21 cellular contexts compared by ENCODE assay signal in the genomic region with DNA sequence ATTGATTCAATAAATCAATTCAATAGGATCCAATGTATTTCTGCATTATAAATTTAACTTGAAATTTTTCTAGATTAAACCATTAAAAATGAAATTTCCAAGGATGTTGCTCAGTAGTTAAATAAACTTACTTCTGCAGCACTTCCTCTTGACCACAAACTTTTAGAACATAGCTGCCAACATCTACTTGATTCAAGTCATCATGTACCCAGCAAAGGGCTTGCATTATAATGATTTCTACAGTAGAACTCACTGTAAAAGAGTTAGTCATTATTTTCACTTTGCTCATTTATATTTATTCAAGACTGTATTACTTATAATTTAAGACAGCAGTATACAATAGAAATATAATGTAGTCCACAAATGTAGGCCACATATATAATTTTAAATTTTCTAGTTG.
"Had no signal": no experiment of that assay in that cellular context is flagged by ENCODE, and none has a peak within 500 bp of the region (broad histone marks: within the 10 kb centered on the region; RNA-seq: fewer than 3 reads in every experiment).

No MANE protein-coding gene starts in this region.

- ATAC-seq: gastrocnemius medialis; left cardiac atrium; natural killer cell; stimulated activated naive B cell treated with anti-CD40 and anti-IgM and Interleukin-4, amounts not matched to agents 10 μg/mL and 1 μg/mL and 100 μg/mL, for 72 hours had no signal

- H3K36me3 ChIP-seq: breast epithelium, gastrocnemius medialis had no signal

- H3K4me3 ChIP-seq: breast epithelium, gastrocnemius medialis, sigmoid colon, testis, vagina had no signal

- H3K27ac ChIP-seq: breast epithelium, epithelial cell of prostate, gastrocnemius medialis, sigmoid colon, vagina had no signal

- H3K4me1 ChIP-seq: breast epithelium, sigmoid colon, vagina had no signal

- DNase-seq: activated CD4-positive, alpha-beta T cell treated with anti-CD3 and anti-CD28 coated beads for 1 hour; activated CD4-positive, alpha-beta T cell treated with anti-CD3 and anti-CD28 coated beads, Interleukin-2, amount 50 U/mL, for 1 hour; activated gamma-delta T cell treated with Interleukin-2 at 50 U/mL for 16 hours; activated T-cell treated with anti-CD3 and anti-CD28 coated beads, Interleukin-2, amount 50 U/mL, for 1 hour; aorta; cortex of kidney; gastrocnemius medialis; head of caudate nucleus; hypothalamus; left cardiac atrium; midbrain; natural killer cell; retina; sigmoid colon; stimulated activated CD4-positive, alpha-beta T cell treated with anti-CD3 and anti-CD28 coated beads, Interleukin-2, amount 100 ng/mL, for 48 hours; stimulated activated CD8-positive, alpha-beta memory T cell treated with anti-CD3 and anti-CD28 coated beads, Interleukin-4, amount 100 ng/mL, for 48 hours; stimulated activated naive B cell treated with anti-CD40 and anti-IgM and Interleukin-4, amounts not matched to agents 10 μg/mL and 1 μg/mL and 100 μg/mL, for 72 hours; testis had no signal

- H3K9me3 ChIP-seq: breast epithelium, gastrocnemius medialis, sigmoid colon, testis, vagina had no signal
